ENCODE assay signal across 8 cellular contexts in the genomic region with DNA sequence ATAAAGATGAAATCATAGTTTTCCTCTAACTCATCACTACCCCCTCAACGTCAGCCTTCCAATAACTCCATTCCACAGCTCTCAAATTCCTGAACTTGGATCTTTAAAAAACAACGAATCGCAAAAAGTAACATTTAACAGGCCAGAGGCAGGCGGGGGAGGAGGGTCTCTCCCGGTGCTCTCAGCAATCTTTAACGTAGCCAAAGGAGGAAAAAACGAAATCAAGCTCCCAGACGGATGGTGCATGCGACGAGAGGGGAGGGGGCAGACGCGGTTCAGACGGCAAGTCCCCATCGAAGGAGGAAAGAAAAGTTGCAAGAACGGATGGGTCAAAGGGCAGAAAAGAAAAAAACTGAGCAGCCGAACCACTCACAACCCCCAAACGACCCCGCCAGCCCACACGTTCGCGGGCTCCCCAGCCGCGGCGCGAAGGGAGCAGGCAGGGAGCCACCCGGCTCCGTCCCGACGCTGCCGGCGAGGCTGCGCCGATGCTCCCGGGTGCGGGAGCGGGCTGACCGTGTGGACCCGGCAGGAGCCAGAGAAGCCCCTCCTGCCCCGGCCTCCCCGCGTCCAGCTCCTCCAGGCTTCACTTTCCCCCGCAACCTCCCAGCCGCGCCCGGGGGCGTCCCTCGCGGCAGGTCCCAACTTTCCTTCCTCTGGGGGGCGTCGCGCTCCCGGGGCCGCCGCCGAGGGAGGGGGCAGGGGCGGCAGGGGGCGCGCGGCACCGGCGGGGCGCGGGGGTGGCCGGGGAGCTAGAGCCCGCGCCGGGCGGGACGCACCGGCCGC. TPM values are rescaled to one million over a fixed set of nuclear protein-coding genes. Genes with fewer than 3 reads are reported as not detected.
DNase-seq lines count a peak whose midpoint lies in the region; ATAC-seq and TF ChIP-seq lines count a peak whose summit lies in the region.

No MANE protein-coding gene starts in this region.

- peaks cover 86% of the 10 kb centered on the region for H3K79me2 ChIP-seq in ACC112 (ENCODE audit: control insufficient read depth, insufficient read depth, low read length, unreplicated experiment)

- H3K27me3 ChIP-seq in ACC112 (ENCODE audit: insufficient read depth, low read length) = no peaks in the 10 kb centered on the region
- no peaks in the 10 kb centered on the region for H3K27me3 ChIP-seq in kidney epithelial cell (ENCODE audit: control insufficient read depth, insufficient read depth, low read length)

- DNase-seq in UCSD-AML1 (lab: John Stamatoyannopoulos, UW; ENCODE audit: unreplicated experiment) = peak; percentile 63
- DNase-seq in cardiac fibroblast (ENCODE audit: low read depth in 2 of 2) = peak; percentile 46 to 58
- no peak for DNase-seq in kidney epithelial cell (ENCODE audit: low read depth)
- DNase-seq in stimulated activated CD4-positive, alpha-beta T cell treated with anti-CD3 and anti-CD28 coated beads, Interleukin-15, amount 100 ng/mL, for 24 hours = peak; percentile 65
- DNase-seq in DMS153 (lab: John Stamatoyannopoulos, UW) = no peak

- H3K27ac ChIP-seq in ACC112 (ENCODE audit: low read depth, low read length) = peak overlapping the region; percentile 74

- H3K4me3 ChIP-seq in ACC112 (ENCODE audit: low read depth, low read length) (peak overlapping the region; percentile 97), cardiac fibroblast (replicated peaks in 1 of 2; ENCODE audit: low read depth in 2 of 2, low read length in 2 of 2) (peak overlapping the region; percentile 76 to 78), kidney epithelial cell (ENCODE audit: low read depth, low read length) (peak overlapping the region; percentile 93)

- peaks cover 36% of the 10 kb centered on the region for H3K4me1 ChIP-seq in ACC112 (ENCODE audit: control insufficient read depth, insufficient read depth, low read length, unreplicated experiment)

- peak overlapping the region; percentile 13 for H2AFZ ChIP-seq in ACC112 (ENCODE audit: low read length, unreplicated experiment)

- TF ChIP-seq CTCF in cardiac fibroblast (IDR thresholded peaks at IDR 0.05; ENCODE audit: low read depth, low read length) (no peak), kidney epithelial cell (IDR thresholded peaks at IDR 0.05; ENCODE audit: insufficient read depth, low read length, poor library complexity, severe bottlenecking) (peak; percentile 23)

- peak; percentile 5 for ATAC-seq in GM18870 (IDR thresholded peaks at IDR 0.05; ENCODE audit: unreplicated experiment)
- ATAC-seq in HG03439 (IDR thresholded peaks at IDR 0.05; ENCODE audit: unreplicated experiment) = peak; percentile 31

- no peaks in the 10 kb centered on the region for H3K36me3 ChIP-seq in ACC112 (ENCODE audit: insufficient read depth, low read length)
- no peaks in the 10 kb centered on the region for H3K36me3 ChIP-seq in kidney epithelial cell (ENCODE audit: control insufficient read depth, insufficient read depth, low read length)

RNA-seq across cellular contexts. Expression of a gene that starts 0.7 kb away (rescaled TPM):
- 9.9 and 10.2 TPM in 2 replicates for total RNA-seq in kidney epithelial cell

RNA-seq across cellular contexts. Expression of a gene that starts 1.4 kb away (rescaled TPM):
- 22.3 and 26.4 TPM in 2 replicates for total RNA-seq in kidney epithelial cell

Comparison
In these comparisons a context has a peak if more than half of its experiments do, and no peak if none do; other contexts are left out.
1. DNase-seq: peak in UCSD-AML1 (single experiment), cardiac fibroblast (2 of 2) and stimulated activated CD4-positive, alpha-beta T cell treated with anti-CD3 and anti-CD28 coated beads, Interleukin-15, amount 100 ng/mL, for 24 hours (single experiment); none in kidney epithelial cell (single experiment) and DMS153 (single experiment).
2. Peak in every context shown above with its lines, with median percentiles within 50 percentile points of each other: H3K4me3 ChIP-seq.